ENCODE assay signal across 8 cellular contexts in genomic region chr17:7045492-7046126, GRCh38. TPM values are rescaled to one million over a fixed set of nuclear protein-coding genes. Genes with fewer than 3 reads are reported as not detected.
DNase-seq lines count a peak whose midpoint lies in the region; ATAC-seq and TF ChIP-seq lines count a peak whose summit lies in the region.

No MANE protein-coding gene starts in this region.

- no peak for TF ChIP-seq POLR2A in spleen (IDR thresholded peaks at IDR 0.05)

- H3K79me2 ChIP-seq in DND-41 (ENCODE audit: insufficient read depth, low read length): no peaks in the 10 kb centered on the region

- no peak overlapping the region for H2AFZ ChIP-seq in DND-41 (ENCODE audit: low read depth, low read length)

- CTCF ChIA-PET in Panc1 (lab: Charles Lee): interaction anchor here (0.6 to 2.0 kb wide), 9 partner anchors 10 to 175 kb away, joined by 3 to 13 read pairs (median 5); no protein-coding TSS in a partner anchor

- BruUV-seq in Panc1 (replicated peaks; lab: Mats Ljungman, UMichigan): no TSS peak

- H3K9ac ChIP-seq in DND-41 (ENCODE audit: low read depth, low read length) (no peak overlapping the region), iPS-20b (ENCODE audit: low read depth, low read length) (no peak overlapping the region)

- no peak overlapping the region for H3K4me3 ChIP-seq in DND-41 (ENCODE audit: low read depth in 1 of 2, low read length in 2 of 2)
- H3K4me3 ChIP-seq in Panc1 (ENCODE audit: low read depth in 2 of 2, low read length in 2 of 2): no peak overlapping the region
- H3K4me3 ChIP-seq in iPS-20b (ENCODE audit: low read length): peak overlapping the region; percentile 63; the same call in 1 of the 2 replicates
- peak overlapping the region in 5 of 8 donors; percentile 27 to 66 (median 33) for H3K4me3 ChIP-seq in spleen

- 27 to 46% (median 29%) methylated on average over 5 of the region's 5 CpGs for WGBS in spleen, 5 donors

- H3K4me2 ChIP-seq in DND-41 (ENCODE audit: insufficient read depth, low read length): 0 out of 2 replicates have a peak overlapping the region, but pooled peaks have one; percentile 13

- POLR2A ChIA-PET in Panc1 (lab: Charles Lee): no interaction called here

- H3K4me1 ChIP-seq in DND-41 (ENCODE audit: insufficient read depth, low read length) (peaks cover 9% of the 10 kb centered on the region), Panc1 (ENCODE audit: control insufficient read depth, insufficient read depth, low read length) (peaks cover 22% of the 10 kb centered on the region), iPS-20b (ENCODE audit: insufficient read depth, low read length) (peaks cover 9% of the 10 kb centered on the region; the same call in 1 of the 2 replicates), spleen (peaks cover 20 to 61% (median 42%) of the 10 kb centered on the region in 6 donors)

- TF ChIP-seq CTCF in DND-41 (IDR thresholded peaks at IDR 0.05; ENCODE audit: borderline replicate concordance, extremely low read depth, low read length, poor library complexity, severe bottlenecking) (peak; percentile 87), Panc1 (IDR thresholded peaks at IDR 0.05) (peak; percentile 75; the same call in 1 of the 2 replicates), spleen (IDR thresholded peaks at IDR 0.05 in 8 of 11, conservative IDR thresholded peaks at IDR 0.05 in 3 of 11) (peak; percentile 65 to 86 (median 80))

- H3K36me3 ChIP-seq in DND-41 (ENCODE audit: insufficient read depth, low read length) (no peaks in the 10 kb centered on the region), Panc1 (ENCODE audit: control insufficient read depth, insufficient read depth, low read length) (no peaks in the 10 kb centered on the region), iPS-20b (ENCODE audit: insufficient read depth, low read depth, low read length) (no peaks in the 10 kb centered on the region), spleen (no peaks in the 10 kb centered on the region)

- H3K27me3 ChIP-seq in DND-41 (ENCODE audit: insufficient read depth, low read length, poor library complexity) (peaks cover 12% of the 10 kb centered on the region), Panc1 (ENCODE audit: control insufficient read depth, insufficient read depth, low read length) (no peaks in the 10 kb centered on the region), iPS-20b (ENCODE audit: insufficient read depth, low read length) (peaks cover 59% of the 10 kb centered on the region), spleen (replicated peaks in 1 of 7) (peaks cover 0 to 54% (median 24%) of the 10 kb centered on the region in 7 donors)

- TF ChIP-seq EP300 in Ishikawa (IDR thresholded peaks at IDR 0.05; ENCODE audit: borderline replicate concordance): no peak

- no peaks in the 10 kb centered on the region for H4K20me1 ChIP-seq in DND-41 (ENCODE audit: insufficient read depth, low read length)

- intact Hi-C loops in Panc1 (cut with micrococcal nuclease; ENCODE audit: unreplicated experiment) (loop anchor here (10.0 kb wide), 1 partner anchor 119 kb away; no protein-coding TSS in a partner anchor), spleen (cut with DNase I; ENCODE audit: low total_unique reads) (loop anchor here (10.0 kb wide), 1 partner anchor 259 kb away; the partner anchor contains the start of gene EIF5A)

- DNase-seq in DND-41 (peak; percentile 39), Panc1 (ENCODE audit: low read depth, low spot score) (peak; percentile 77), T47D (ENCODE audit: low read depth in 1 of 2, low spot score in 1 of 2) (peak; percentile 48 to 80), spleen (no peak), iPS-NIHi7 (ENCODE audit: extremely low spot score) (no peak)

- H3K9me3 ChIP-seq in DND-41 (ENCODE audit: insufficient read depth, low read length, severe bottlenecking) (no peaks in the 10 kb centered on the region), Panc1 (ENCODE audit: control insufficient read depth, insufficient read depth, low read depth, low read length) (no peaks in the 10 kb centered on the region), iPS-20b (ENCODE audit: insufficient read depth, low read depth, low read length) (no peaks in the 10 kb centered on the region), spleen (no peaks in the 10 kb centered on the region)

- ATAC-seq in DND-41 (ENCODE audit: insufficient read depth, low read depth): peak; percentile 60; the same call in 1 of the 3 replicates
- peak; percentile 37; the same call in 1 of the 2 replicates for ATAC-seq in Panc1
- ATAC-seq in HG03442 (IDR thresholded peaks at IDR 0.05; ENCODE audit: unreplicated experiment): no peak

- TF ChIP-seq RAD21 in Ishikawa (IDR thresholded peaks at IDR 0.05; ENCODE audit: low read depth): peak; percentile 95

- in situ Hi-C loops in Panc1 (cut with HindIII; ENCODE audit: low pct_unique_long_range_greater_than_20kb, low sequenced_read_pairs): no loop called here
- in situ Hi-C loops in T47D (cut with HindIII; ENCODE audit: low pct_unique_long_range_greater_than_20kb, low sequenced_read_pairs): no loop called here

- H3K27ac ChIP-seq in DND-41 (ENCODE audit: low read length) (no peak overlapping the region), Panc1 (ENCODE audit: low read length) (no peak overlapping the region), iPS-20b (ENCODE audit: low read length) (no peak overlapping the region), spleen (peak overlapping the region in 5 of 8 donors; percentile 69 to 89 (median 81))

TF ChIP-seq in Ishikawa, 13 proteins besides CTCF, POLR2A, EP300 and RAD21:
- TF ChIP-seq, protein P1, sequence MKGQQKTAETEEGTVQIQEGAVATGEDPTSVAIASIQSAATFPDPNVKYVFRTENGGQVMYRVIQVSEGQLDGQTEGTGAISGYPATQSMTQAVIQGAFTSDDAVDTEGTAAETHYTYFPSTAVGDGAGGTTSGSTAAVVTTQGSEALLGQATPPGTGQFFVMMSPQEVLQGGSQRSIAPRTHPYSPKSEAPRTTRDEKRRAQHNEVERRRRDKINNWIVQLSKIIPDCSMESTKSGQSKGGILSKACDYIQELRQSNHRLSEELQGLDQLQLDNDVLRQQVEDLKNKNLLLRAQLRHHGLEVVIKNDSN (IDR thresholded peaks at IDR 0.05): no peak
- TF ChIP-seq FOXM1 (IDR thresholded peaks at IDR 0.05; ENCODE audit: borderline replicate concordance, low read depth): 0 out of 2 replicates have a peak, but pooled peaks have one; percentile 20
- TF ChIP-seq NFIC (IDR thresholded peaks at IDR 0.05): 0 out of 2 replicates have a peak, but pooled peaks have one; percentile 29
- TF ChIP-seq TEAD4 (IDR thresholded peaks at IDR 0.05): no peak

RNA-seq across cellular contexts. Expression of gene SLC16A11, which starts 1.7 kb away (rescaled TPM):
- not detected for total RNA-seq in Panc1 (2021; ENCODE audit: unreplicated experiment)
- polyA plus RNA-seq in Panc1 (2012; ENCODE audit: insufficient read length): 0.62 TPM
- total RNA-seq in spleen: 1 to 10 TPM in 5 of 7 donors, under 1 TPM in 1, not detected in 1; 0.51 to 3.6 (median 2.9) TPM
- 1 to 10 TPM; 1.9 to 3.9 (median 2.1) TPM for polyA plus RNA-seq in spleen

RNA-seq across cellular contexts. Expression of gene SLC16A13, which starts 9.8 kb away (rescaled TPM):
- total RNA-seq in Panc1 (2021; ENCODE audit: unreplicated experiment) (13.1 TPM), spleen (10 to 100 TPM in 2 of 7 donors, 1 to 10 TPM in 5; 4.0 to 15.3 (median 7.6) TPM)
- 10.7 TPM for polyA plus RNA-seq in Panc1 (2012; ENCODE audit: insufficient read length)
- polyA plus RNA-seq in spleen: 1 to 10 TPM; 1.7 to 5.4 (median 1.8) TPM

RNA-seq across cellular contexts. Expression of gene BCL6B, which starts 22.8 kb away (rescaled TPM):
- total RNA-seq in Panc1 (2021; ENCODE audit: unreplicated experiment): 0.18 TPM
- 0.18 TPM for polyA plus RNA-seq in Panc1 (2012; ENCODE audit: insufficient read length)
- 10 to 100 TPM; 12.9 to 92.5 (median 23.2) TPM for total RNA-seq in spleen
- 10 to 100 TPM in 1 of 3 donors, 1 to 10 TPM in 2; 4.2 to 16.6 (median 6.9) TPM for polyA plus RNA-seq in spleen

RNA-seq across cellular contexts. Expression of gene RNASEK, which starts 33.2 kb away (rescaled TPM):
- 196 TPM for total RNA-seq in Panc1 (2021; ENCODE audit: unreplicated experiment)
- polyA plus RNA-seq in Panc1 (2012; ENCODE audit: insufficient read length): 255 TPM
- total RNA-seq in spleen: 100 to 1,000 TPM; 224 to 335 (median 271) TPM
- 100 to 1,000 TPM; 369 to 504 (median 411) TPM for polyA plus RNA-seq in spleen

RNA-seq across cellular contexts. Expression of gene CLEC10A, which starts 34.4 kb away (rescaled TPM):
- total RNA-seq in Panc1 (2021; ENCODE audit: unreplicated experiment): not detected
- polyA plus RNA-seq in Panc1 (2012; ENCODE audit: insufficient read length): not detected
- total RNA-seq in spleen: 10 to 100 TPM in 2 of 7 donors, 1 to 10 TPM in 4, under 1 TPM in 1; 0.85 to 19.5 (median 7.1) TPM
- polyA plus RNA-seq in spleen: 10 to 100 TPM in 1 of 3 donors, 1 to 10 TPM in 2; 2.2 to 22.2 (median 6.3) TPM

Comparison
In these comparisons a context has a peak if more than half of its experiments do, and no peak if none do; other contexts are left out.
1. DNase-seq: peak in DND-41 (single experiment), Panc1 (single experiment) and T47D (2 of 2); none in spleen (single experiment) and iPS-NIHi7 (single experiment).
2. H3K27ac ChIP-seq: peak in spleen (5 of 8); none in DND-41 (single experiment), Panc1 (single experiment) and iPS-20b (single experiment).
3. H3K4me3 ChIP-seq: peak in iPS-20b (single experiment) and spleen (5 of 8); none in DND-41 (0 of 2) and Panc1 (0 of 2).
4. RNA of gene BCL6B, which starts 22.8 kb away (total RNA-seq): 12.9 to 92.5 TPM in spleen; 0.18 TPM in Panc1 (single experiment); every median in the first group is over 10 times any median in the second.
5. Peak in every context shown above with its lines, with median percentiles within 50 percentile points of each other: CTCF ChIP-seq.